ENCODE assay signal across 10 cellular contexts in the genomic region with DNA sequence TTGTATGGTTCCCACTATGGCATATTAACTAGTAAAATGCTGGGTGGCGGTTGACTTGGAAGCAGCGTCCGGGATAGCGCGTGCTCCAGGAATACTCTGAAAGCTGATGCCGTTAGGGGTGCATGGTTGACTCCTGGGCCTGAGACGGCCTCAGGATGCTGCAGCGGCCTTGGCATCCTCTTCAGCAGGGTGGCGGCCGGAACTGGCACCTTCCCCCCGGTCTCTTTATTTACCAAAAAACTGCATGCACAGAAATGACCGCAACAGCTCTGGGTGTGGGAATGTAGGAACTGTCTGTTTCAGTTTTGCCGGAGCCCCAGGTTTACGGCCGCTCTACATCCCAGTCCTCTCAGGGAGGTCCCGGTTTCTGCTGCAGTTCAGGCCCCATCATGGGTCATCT. TPM values are rescaled to one million over a fixed set of nuclear protein-coding genes. Genes with fewer than 3 reads are reported as not detected.
DNase-seq lines count a peak whose midpoint lies in the region; ATAC-seq and TF ChIP-seq lines count a peak whose summit lies in the region.
"Had no signal": no experiment of that assay in that cellular context is flagged by ENCODE, and none has a peak within 500 bp of the region (broad histone marks: within the 10 kb centered on the region; RNA-seq: fewer than 3 reads in every experiment).

No MANE protein-coding gene starts in this region.

- peaks cover 84% of the 10 kb centered on the region for H3K36me3 Mint-ChIP-seq in Caco-2 (ENCODE audit: insufficient read depth, unreplicated experiment)

- ATAC-seq in psoas muscle, result no peak
- no peak for ATAC-seq in GM21528 (IDR thresholded peaks at IDR 0.05; ENCODE audit: low FRiP score, unreplicated experiment)
- no peak for ATAC-seq in HG03439 (IDR thresholded peaks at IDR 0.05; ENCODE audit: unreplicated experiment)

- no peaks in the 10 kb centered on the region for H3K27me3 ChIP-seq in Caco-2 (replicated peaks; ENCODE audit: control insufficient read depth, insufficient read depth, low read length)
- no peaks in the 10 kb centered on the region for H3K27me3 ChIP-seq in SJSA1 (replicated peaks)
- no peaks in the 10 kb centered on the region for H3K27me3 ChIP-seq in psoas muscle (ENCODE audit: insufficient read depth in 3 of 3, low read length in 2 of 3)

- no peaks in the 10 kb centered on the region for H3K9me3 ChIP-seq in Caco-2
- H3K9me3 ChIP-seq in SJSA1 (replicated peaks), result no peaks in the 10 kb centered on the region
- no peaks in the 10 kb centered on the region for H3K9me3 ChIP-seq in psoas muscle

- intact Hi-C loops in Caco-2 (cut with micrococcal nuclease; ENCODE audit: unreplicated experiment), result no loop called here
- intact Hi-C loops in psoas muscle (cut with DNase I), result no loop called here

- TF ChIP-seq CTCF in Caco-2 (IDR thresholded peaks at IDR 0.05; ENCODE audit: insufficient read depth in 1 of 2, low read depth in 1 of 2, low read length in 1 of 2, severe bottlenecking in 1 of 2, unreplicated experiment in 1 of 2) (no peak), epithelial cell of proximal tubule (conservative IDR thresholded peaks at IDR 0.05; ENCODE audit: low read depth, low read length) (no peak), psoas muscle (IDR thresholded peaks at IDR 0.05) (no peak)

- no peaks in the 10 kb centered on the region for H3K9me3 Mint-ChIP-seq in Caco-2 (ENCODE audit: unreplicated experiment)

- POLR2A ChIA-PET in Caco-2 (lab: Charles Lee), result interaction anchor here (1.0 to 2.1 kb wide), 2 partner anchors 22 to 77 kb away, joined by 5 to 14 read pairs; a partner anchor contains a TSS

- no peak for DNase-seq in Caco-2
- peak; percentile 77 to 84 for DNase-seq in SJSA1 (ENCODE audit: low read depth in 1 of 2, low spot score in 2 of 2)
- DNase-seq in epithelial cell of proximal tubule (ENCODE audit: low read depth), result no peak
- DNase-seq in psoas muscle, result no peak
- no peak for DNase-seq in SHP77 (lab: John Stamatoyannopoulos, UW)
- DNase-seq in SW 1271 (lab: John Stamatoyannopoulos, UW), result no peak
- DNase-seq: glutamatergic neuron, NCI-H1694 treated with DMSO at 0.1 percent for 48 hours had no signal

- no TSS peak for BruUV-seq in Caco-2 (replicated peaks; lab: Mats Ljungman, UMichigan)

- peak overlapping the region; percentile 96 for H3K27ac Mint-ChIP-seq in Caco-2 (ENCODE audit: unreplicated experiment)

- peaks cover 69% of the 10 kb centered on the region for H3K4me1 ChIP-seq in Caco-2
- peaks cover 63% of the 10 kb centered on the region for H3K4me1 ChIP-seq in SJSA1 (replicated peaks)
- H3K4me1 ChIP-seq in psoas muscle, result no peaks in the 10 kb centered on the region

- H3K27ac ChIP-seq in SJSA1, result peak overlapping the region; percentile 97
- H3K27ac ChIP-seq in psoas muscle, result peak overlapping the region; percentile 66

- H3K27me3 Mint-ChIP-seq in Caco-2 (ENCODE audit: insufficient read depth, unreplicated experiment), result no peaks in the 10 kb centered on the region

- peak overlapping the region; percentile 63 for H3K4me3 Mint-ChIP-seq in Caco-2 (ENCODE audit: unreplicated experiment)

- 68 to 79% (median 78%) methylated on average over 16 of the region's 16 CpGs for WGBS in psoas muscle, 3 donors

- CTCF ChIA-PET in Caco-2 (lab: Charles Lee), result no interaction called here

- no peak overlapping the region for H3K4me3 ChIP-seq in Caco-2 (ENCODE audit: low read depth, low read length)
- peak overlapping the region; percentile 13 for H3K4me3 ChIP-seq in SJSA1
- peak overlapping the region; percentile 7 for H3K4me3 ChIP-seq in epithelial cell of proximal tubule (ENCODE audit: low read depth, low read length)
- H3K4me3 ChIP-seq in psoas muscle, result peak overlapping the region; percentile 7

- peaks cover 54% of the 10 kb centered on the region for H3K4me1 Mint-ChIP-seq in Caco-2 (ENCODE audit: low read depth, unreplicated experiment)

- H3K36me3 ChIP-seq in Caco-2 (ENCODE audit: control insufficient read depth, insufficient read depth, low read length) (peaks cover 2% of the 10 kb centered on the region; the same call in 1 of the 2 replicates), SJSA1 (peaks cover 61% of the 10 kb centered on the region), psoas muscle (ENCODE audit: insufficient read depth in 1 of 2, low read depth in 1 of 2) (no peaks in the 10 kb centered on the region)

RNA-seq across cellular contexts. Expression of a gene that starts 28.8 kb away (rescaled TPM):
- total RNA-seq in Caco-2 (2022), result 218 and 234 TPM in 2 replicates
- total RNA-seq in SJSA1 (2014; rRNA removed; shearing (Covaris generic)), result 515 and 604 TPM in 2 replicates
- 377 and 402 TPM in 2 replicates for total RNA-seq in epithelial cell of proximal tubule
- total RNA-seq in psoas muscle, result 100 to 1,000 TPM in 1 of 4 donors, 10 to 100 TPM in 3; 12.4 to 104 (median 56.4) TPM
- 10 to 100 TPM; 12.2 to 87.6 (median 33.1) TPM for polyA plus RNA-seq in psoas muscle

Comparison
In these comparisons a context has a peak if more than half of its experiments do, and no peak if none do; other contexts are left out.
1. DNase-seq: peak in SJSA1 (2 of 2); none in Caco-2 (0 of 2), epithelial cell of proximal tubule (single experiment), psoas muscle (0 of 2), SHP77 (0 of 2) and SW 1271 (0 of 2).